8 cellular contexts compared by ENCODE assay signal in genomic region chr4:169620846-169621228, GRCh38. TPM values are rescaled to one million over a fixed set of nuclear protein-coding genes. Genes with fewer than 3 reads are reported as not detected.
DNase-seq lines count a peak whose midpoint lies in the region; ATAC-seq and TF ChIP-seq lines count a peak whose summit lies in the region.

No MANE protein-coding gene starts in this region.

- no peak for TF ChIP-seq POLR2A in ovary (IDR thresholded peaks at IDR 0.05)

- DNase-seq in Ammon's horn (ENCODE audit: low spot score), result peak; percentile 21
- no peak for DNase-seq in activated T-cell treated with anti-CD3 and anti-CD28 coated beads, Interleukin-2, amount 50 U/mL, for 4 hours
- no peak for DNase-seq in foreskin keratinocyte
- DNase-seq in ovary, result peak in 3 of 5 donors; percentile 17 to 42 (median 30)
- DNase-seq in SIG-M5 treated with dmso at 0.1 percent for 504 hours (lab: John Stamatoyannopoulos, UW; ENCODE audit: unreplicated experiment), result no peak
- no peak for DNase-seq in NCI-H2081 treated with DMSO at 0.1 percent for 48 hours (lab: John Stamatoyannopoulos, UW)

- H3K27me3 ChIP-seq in HUES6 (ENCODE audit: control insufficient read depth, insufficient read depth, low read length) (no peaks in the 10 kb centered on the region), foreskin keratinocyte (no peaks in the 10 kb centered on the region), ovary (no peaks in the 10 kb centered on the region)

- no peaks in the 10 kb centered on the region for H3K27me3 Mint-ChIP-seq in activated T-cell treated with anti-CD3 and anti-CD28 coated beads, Interleukin-2, amount 50 U/mL, for 4 hours (ENCODE audit: low read depth)

- H3K4me3 Mint-ChIP-seq in activated T-cell treated with anti-CD3 and anti-CD28 coated beads, Interleukin-2, amount 50 U/mL, for 4 hours, result peak overlapping the region; percentile 99

- H3K9ac ChIP-seq in HUES6 (ENCODE audit: low read length), result peak overlapping the region; percentile 89

- no peak for TF ChIP-seq EP300 in ovary (IDR thresholded peaks at IDR 0.05)

- H3K4me1 ChIP-seq in HUES6 (ENCODE audit: control insufficient read depth, insufficient read depth, low read length), result peaks cover 7% of the 10 kb centered on the region; the same call in 1 of the 2 replicates
- H3K4me1 ChIP-seq in foreskin keratinocyte, result peaks cover 22% of the 10 kb centered on the region
- peaks cover 2% of the 10 kb centered on the region for H3K4me1 ChIP-seq in ovary (ENCODE audit: insufficient read depth)

- TF ChIP-seq CTCF in foreskin keratinocyte (conservative IDR thresholded peaks at IDR 0.05) (no peak), ovary (IDR thresholded peaks at IDR 0.05) (no peak)

- intact Hi-C loops in ovary (cut with DNase I), result no loop called here

- H3K27ac ChIP-seq in HUES6 (ENCODE audit: low read depth, low read length), result peak overlapping the region; percentile 81; the same call in 1 of the 2 replicates
- H3K27ac ChIP-seq in foreskin keratinocyte, result peak overlapping the region; percentile 96
- peak overlapping the region; percentile 76 to 87 for H3K27ac ChIP-seq in ovary

- H3K4me1 Mint-ChIP-seq in activated T-cell treated with anti-CD3 and anti-CD28 coated beads, Interleukin-2, amount 50 U/mL, for 4 hours (ENCODE audit: low read depth), result peaks cover 58% of the 10 kb centered on the region

- no peaks in the 10 kb centered on the region for H3K9me3 Mint-ChIP-seq in activated T-cell treated with anti-CD3 and anti-CD28 coated beads, Interleukin-2, amount 50 U/mL, for 4 hours

- H3K36me3 ChIP-seq in HUES6 (ENCODE audit: control insufficient read depth, insufficient read depth, low read length), result no peaks in the 10 kb centered on the region
- H3K36me3 ChIP-seq in ovary, result no peaks in the 10 kb centered on the region

- H3K4me3 ChIP-seq in HUES6 (ENCODE audit: low read depth, low read length), result peak overlapping the region; percentile 85
- peak overlapping the region; percentile 85 for H3K4me3 ChIP-seq in ovary

- peaks cover 6% of the 10 kb centered on the region for H3K36me3 Mint-ChIP-seq in activated T-cell treated with anti-CD3 and anti-CD28 coated beads, Interleukin-2, amount 50 U/mL, for 4 hours (ENCODE audit: insufficient read depth)

- 0 to 1% (median 1%) methylated on average over 15 of the region's 15 CpGs for WGBS in ovary, 3 donors

- ATAC-seq in activated T-cell treated with anti-CD3 and anti-CD28 coated beads, Interleukin-2, amount 50 U/mL, for 4 hours, result no peak
- ATAC-seq in foreskin keratinocyte, result no peak
- no peak for ATAC-seq in GM19035 (IDR thresholded peaks at IDR 0.05; ENCODE audit: unreplicated experiment)

- no peaks in the 10 kb centered on the region for H3K9me3 ChIP-seq in HUES6 (ENCODE audit: control insufficient read depth, insufficient read depth, low read depth, low read length)
- no peaks in the 10 kb centered on the region for H3K9me3 ChIP-seq in ovary

RNA-seq across cellular contexts. Expression of gene CLCN3, which starts 0.5 kb away (rescaled TPM):
- 10 to 100 TPM; 16.0 to 17.4 (median 16.0) TPM for total RNA-seq in activated T-cell treated with anti-CD3 and anti-CD28 coated beads, Interleukin-2, amount 50 U/mL, for 4 hours
- 21.3 and 24.5 TPM in 2 replicates for total RNA-seq in foreskin keratinocyte
- polyA plus RNA-seq in foreskin keratinocyte, result 4.8 and 5.4 TPM in 2 replicates
- total RNA-seq in ovary, result 10 to 100 TPM; 18.8 to 38.5 (median 29.6) TPM
- polyA plus RNA-seq in ovary, result 10 to 100 TPM; 11.8 to 35.3 TPM

RNA-seq across cellular contexts. Expression of gene NEK1, which starts 8.5 kb away (rescaled TPM):
- 1 to 10 TPM; 6.0 to 6.6 (median 6.6) TPM for total RNA-seq in activated T-cell treated with anti-CD3 and anti-CD28 coated beads, Interleukin-2, amount 50 U/mL, for 4 hours
- total RNA-seq in foreskin keratinocyte, result 10.3 and 11.1 TPM in 2 replicates
- polyA plus RNA-seq in foreskin keratinocyte, result 3.4 and 3.7 TPM in 2 replicates
- total RNA-seq in ovary, result 10 to 100 TPM; 20.3 to 29.5 (median 23.9) TPM
- 1 to 10 TPM; 8.7 to 9.8 TPM for polyA plus RNA-seq in ovary

Comparison
In these comparisons a context has a peak if more than half of its experiments do, and no peak if none do; other contexts are left out.
1. DNase-seq: peak in Ammon's horn (single experiment) and ovary (3 of 5); none in activated T-cell treated with anti-CD3 and anti-CD28 coated beads, Interleukin-2, amount 50 U/mL, for 4 hours (single experiment), foreskin keratinocyte (0 of 2), SIG-M5 treated with dmso at 0.1 percent for 504 hours (single experiment) and NCI-H2081 treated with DMSO at 0.1 percent for 48 hours (single experiment).
2. Peak in every context shown above with its lines, with median percentiles within 50 percentile points of each other: H3K27ac ChIP-seq.